In genomic region chr17:72075995-72076677, GRCh38 we compare ENCODE assay signal across 30 cellular contexts. TPM values are rescaled to one million over a fixed set of nuclear protein-coding genes. Genes with fewer than 3 reads are reported as not detected.
"Had no signal": no experiment of that assay in that cellular context is flagged by ENCODE, and none has a peak within 500 bp of the region (broad histone marks: within the 10 kb centered on the region; RNA-seq: fewer than 3 reads in every experiment).

No MANE protein-coding gene starts in this region.

- H3K27ac Mint-ChIP-seq: activated CD4-positive, alpha-beta T cell treated with anti-CD3 and anti-CD28 coated beads for 36 hours; activated CD8-positive, alpha-beta T cell treated with anti-CD3 and anti-CD28 coated beads for 36 hours; activated naive CD4-positive, alpha-beta T cell treated with anti-CD3 and anti-CD28 coated beads, Interleukin-2, amount 50 U/mL, for 24 hours had no signal

- H3K9me3 Mint-ChIP-seq: activated CD8-positive, alpha-beta T cell treated with anti-CD3 and anti-CD28 coated beads for 36 hours had no signal

- H3K4me1 Mint-ChIP-seq: activated CD4-positive, alpha-beta T cell treated with anti-CD3 and anti-CD28 coated beads for 36 hours; activated naive CD4-positive, alpha-beta T cell treated with anti-CD3 and anti-CD28 coated beads, Interleukin-2, amount 50 U/mL, for 24 hours had no signal

- H3K9me3 ChIP-seq: ascending aorta, Peyer's patch, SJCRH30, SK-N-SH had no signal

- H3K27ac ChIP-seq: ascending aorta, brain microvascular endothelial cell, Peyer's patch, RWPE1, SJCRH30, VCaP had no signal

- H3K4me2 ChIP-seq: SK-N-SH had no signal

- H3K36me3 ChIP-seq: ascending aorta, brain microvascular endothelial cell, Peyer's patch, SJCRH30 had no signal

- H3K27me3 Mint-ChIP-seq: activated CD4-positive, alpha-beta T cell treated with anti-CD3 and anti-CD28 coated beads for 36 hours; activated CD8-positive, alpha-beta T cell treated with anti-CD3 and anti-CD28 coated beads for 36 hours had no signal

- H3K4me1 ChIP-seq: ascending aorta, Peyer's patch had no signal

- H3K27me3 ChIP-seq: ascending aorta, brain microvascular endothelial cell, Peyer's patch, SJCRH30 had no signal

- DNase-seq: activated CD4-positive, alpha-beta T cell treated with anti-CD3 and anti-CD28 coated beads for 36 hours; activated CD4-positive, CD25-positive, alpha-beta regulatory T cell; activated CD8-positive, alpha-beta memory T cell treated with anti-CD3 and anti-CD28 coated beads, Interleukin-2, amount 50 U/mL, for 4 hours; activated CD8-positive, alpha-beta T cell treated with anti-CD3 and anti-CD28 coated beads for 36 hours; activated effector memory CD4-positive, alpha-beta T cell treated with Interleukin-2 at 50 U/mL for 16 hours; activated naive CD4-positive, alpha-beta T cell; amniotic stem cell; brain microvascular endothelial cell; cerebellar nuclear complex; Kasumi-1; KBM-7; NCI-H1105 treated with DMSO at 0.1 percent for 48 hours; NCI-H146; NCI-H2029; NCI-H2107; NCI-H2171 treated with DMSO at 0.1 percent for 48 hours; NCI-H345; NCI-H510A; NCI-H526 treated with DMSO at 0.1 percent for 48 hours; NCI-H82; Peyer's patch; Right ventricle myocardium superior; SK-N-SH; T-helper 1 cell had no signal

- H3K36me3 Mint-ChIP-seq: activated naive CD4-positive, alpha-beta T cell treated with anti-CD3 and anti-CD28 coated beads, Interleukin-2, amount 50 U/mL, for 24 hours had no signal

- H3K4me3 Mint-ChIP-seq: activated CD4-positive, alpha-beta T cell treated with anti-CD3 and anti-CD28 coated beads for 36 hours; activated CD8-positive, alpha-beta T cell treated with anti-CD3 and anti-CD28 coated beads for 36 hours; activated naive CD4-positive, alpha-beta T cell treated with anti-CD3 and anti-CD28 coated beads, Interleukin-2, amount 50 U/mL, for 24 hours had no signal

- H3K9ac ChIP-seq: SK-N-SH had no signal

- H3K4me3 ChIP-seq: ascending aorta, Peyer's patch, SJCRH30 had no signal

RNA-seq across cellular contexts. Expression of gene SOX9, which starts 44.7 kb away (rescaled TPM):
- total RNA-seq: activated CD4-positive, alpha-beta T cell treated with anti-CD3 and anti-CD28 coated beads for 36 hours; activated CD8-positive, alpha-beta T cell treated with anti-CD3 and anti-CD28 coated beads for 36 hours; T-helper 2 cell treated with Interferon-gamma antibody and Interleukin-4, amounts not matched to agents 100 ng/mL and 5 ng/mL, for 36 hours had no signal
